ENCODE assay signal across 19 cellular contexts in genomic region chr17:17367931-17368330, GRCh38.
DNase-seq lines count a peak whose midpoint lies in the region; ATAC-seq and TF ChIP-seq lines count a peak whose summit lies in the region.
"Had no signal": no experiment of that assay in that cellular context is flagged by ENCODE, and none has a peak within 500 bp of the region (broad histone marks: within the 10 kb centered on the region; RNA-seq: fewer than 3 reads in every experiment).

No MANE protein-coding gene starts in this region.

- peaks cover 9% of the 10 kb centered on the region for H3K4me1 Mint-ChIP-seq in neural progenitor cell
- H3K4me1 Mint-ChIP-seq: IgD-negative memory B cell had no signal

- H3K27me3 ChIP-seq in heart right ventricle (no peaks in the 10 kb centered on the region), neural progenitor cell (no peaks in the 10 kb centered on the region), mesendoderm (ENCODE audit: insufficient read depth, low read length, poor library complexity) (no peaks in the 10 kb centered on the region)
- H3K27me3 ChIP-seq: Peyer's patch had no signal

- H3K4ac ChIP-seq in mesendoderm (ENCODE audit: low read depth, low read length), result no peak overlapping the region

- WGBS in heart right ventricle, 2 donors, result 55 to 67% methylated on average over 5 of the region's 5 CpGs
- no CpG with 5 or more reads among the region's 5 CpGs for WGBS in mesendoderm (ENCODE audit: extremely low coverage, insufficient coverage, low lambda C conversion rate)

- no peak overlapping the region for H3K18ac ChIP-seq in mesendoderm (ENCODE audit: low read length)

- no peaks in the 10 kb centered on the region for H3F3A ChIP-seq in neural progenitor cell (ENCODE audit: low read depth)

- H3K27ac Mint-ChIP-seq in neural progenitor cell, result no peak overlapping the region
- H3K27ac Mint-ChIP-seq: IgD-negative memory B cell had no signal

- no peak overlapping the region for H3K56ac ChIP-seq in mesendoderm (ENCODE audit: low read length)

- H3K4me2 ChIP-seq in neural progenitor cell (no peak overlapping the region), mesendoderm (ENCODE audit: low read length) (no peak overlapping the region)

- no peak overlapping the region for H3K23ac ChIP-seq in mesendoderm (ENCODE audit: low read length)

- H3K79me2 ChIP-seq in neural progenitor cell (ENCODE audit: low read depth) (no peaks in the 10 kb centered on the region), mesendoderm (ENCODE audit: control insufficient read depth, insufficient read depth, low read length) (no peaks in the 10 kb centered on the region)

- no peaks in the 10 kb centered on the region for H3K36me3 ChIP-seq in heart right ventricle
- H3K36me3 ChIP-seq in neural progenitor cell, result no peaks in the 10 kb centered on the region
- H3K36me3 ChIP-seq in mesendoderm (ENCODE audit: control insufficient read depth, insufficient read depth, low read length), result no peaks in the 10 kb centered on the region
- H3K36me3 ChIP-seq: Peyer's patch had no signal

- peak overlapping the region in 3 of 10 donors; percentile 23 to 55 (median 46) for H3K27ac ChIP-seq in heart right ventricle
- no peak overlapping the region for H3K27ac ChIP-seq in neural progenitor cell
- no peak overlapping the region for H3K27ac ChIP-seq in mesendoderm (ENCODE audit: low read depth, low read length)
- H3K27ac ChIP-seq: C4-2B, Peyer's patch had no signal

- no peak for DNase-seq in heart right ventricle
- DNase-seq in Right ventricle myocardium inferior (ENCODE audit: missing footprints), result no peak
- no peak for DNase-seq in left ventricle myocardium superior
- DNase-seq in neural progenitor cell (ENCODE audit: low spot score), result peak; percentile 0
- DNase-seq in NCI-H526 treated with DMSO at 0.1 percent for 48 hours (lab: John Stamatoyannopoulos, UW), result no peak
- no peak for DNase-seq in SK-N-DZ (ENCODE audit: low spot score)
- DNase-seq in mesendoderm, result no peak
- DNase-seq: CD8-positive, alpha-beta memory T cell; DMS53; GDM1; GOT3; HCEC 1CT; NCI-H1105; NCI-H2029 treated with DMSO at 0.1 percent for 48 hours; NCI-H226; NCI-H510A treated with DMSO at 0.1 percent for 48 hours had no signal

- peak in 5 of 8 donors; percentile 20 to 55 (median 38) for ATAC-seq in heart right ventricle
- no peak for ATAC-seq in Right ventricle myocardium inferior
- ATAC-seq in left ventricle myocardium superior, result peak; percentile 32

- no peak overlapping the region for H2AFZ ChIP-seq in neural progenitor cell (replicated peaks)

- H2BK120ac ChIP-seq in mesendoderm (ENCODE audit: low read depth, low read length), result no peak overlapping the region

- no peak overlapping the region for H3K4me3 Mint-ChIP-seq in neural progenitor cell
- H3K4me3 Mint-ChIP-seq: CD8-positive, alpha-beta memory T cell had no signal

- H3K36me3 Mint-ChIP-seq in neural progenitor cell, result no peaks in the 10 kb centered on the region
- H3K36me3 Mint-ChIP-seq: IgD-negative memory B cell had no signal

- H3K4me3 ChIP-seq in heart right ventricle (no peak overlapping the region), neural progenitor cell (no peak overlapping the region), mesendoderm (ENCODE audit: low read length) (no peak overlapping the region)
- H3K4me3 ChIP-seq: Peyer's patch had no signal

- H3K9ac ChIP-seq in neural progenitor cell, result no peak overlapping the region
- no peak overlapping the region for H3K9ac ChIP-seq in mesendoderm (ENCODE audit: low read length)

- H3K9me3 ChIP-seq in heart right ventricle, result peaks cover 0 to 8% (median 0%) of the 10 kb centered on the region in 11 donors
- no peaks in the 10 kb centered on the region for H3K9me3 ChIP-seq in neural progenitor cell (ENCODE audit: low read depth)
- H3K9me3 ChIP-seq: Peyer's patch had no signal

- no peak for TF ChIP-seq CTCF in heart right ventricle (IDR thresholded peaks at IDR 0.05)
- TF ChIP-seq CTCF in neural progenitor cell (IDR thresholded peaks at IDR 0.05), result no peak

- H2AK5ac ChIP-seq in mesendoderm (ENCODE audit: low read length), result no peak overlapping the region

- no peak overlapping the region for H2BK15ac ChIP-seq in mesendoderm (replicated peaks; ENCODE audit: low read depth)

- no peaks in the 10 kb centered on the region for H4K20me1 ChIP-seq in neural progenitor cell (ENCODE audit: low read depth)

- H4K5ac ChIP-seq in mesendoderm (ENCODE audit: low read length), result no peak overlapping the region

- peaks cover 2% of the 10 kb centered on the region for H3K9me3 Mint-ChIP-seq in neural progenitor cell
- H3K9me3 Mint-ChIP-seq: CD8-positive, alpha-beta memory T cell; IgD-negative memory B cell had no signal

- no peak overlapping the region for H2BK5ac ChIP-seq in mesendoderm (ENCODE audit: low read length)

- H4K8ac ChIP-seq in mesendoderm (ENCODE audit: low read depth, low read length), result no peak overlapping the region

- peaks cover 3% of the 10 kb centered on the region for H3K27me3 Mint-ChIP-seq in neural progenitor cell (ENCODE audit: insufficient read depth, low read depth)

- H3K4me1 ChIP-seq in heart right ventricle (peaks cover 4 to 29% (median 14%) of the 10 kb centered on the region in 9 donors), neural progenitor cell (no peaks in the 10 kb centered on the region), mesendoderm (ENCODE audit: control insufficient read depth, low read depth, low read length) (no peaks in the 10 kb centered on the region)

- no peaks in the 10 kb centered on the region for H3K79me1 ChIP-seq in mesendoderm (ENCODE audit: low read length)

- intact Hi-C loops in heart right ventricle (cut with DNase I) (no loop called here), Right ventricle myocardium inferior (cut with DNase I) (no loop called here), left ventricle myocardium superior (cut with micrococcal nuclease) (no loop called here)
